Comparison of ENCODE assay signal across 18 cellular contexts in the genomic region with DNA sequence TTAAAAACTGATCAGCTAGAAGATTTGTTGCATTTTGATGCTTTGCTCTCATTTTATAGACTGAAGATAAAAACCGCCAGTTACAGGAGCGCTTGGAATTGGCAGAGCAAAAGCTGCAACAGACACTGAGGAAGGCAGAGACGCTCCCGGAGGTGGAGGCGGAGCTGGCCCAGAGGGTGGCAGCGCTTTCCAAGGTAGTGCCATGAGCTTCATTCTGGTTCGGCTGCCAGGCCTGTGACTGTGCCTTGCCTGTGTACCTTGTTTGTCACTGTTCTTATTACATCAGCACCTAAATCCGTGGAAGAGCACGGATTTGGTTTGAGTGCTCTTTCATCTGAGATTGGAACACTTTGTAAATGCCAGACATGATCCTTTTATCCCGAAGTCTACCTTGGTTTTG.
DNase-seq lines count a peak whose midpoint lies in the region; ATAC-seq and TF ChIP-seq lines count a peak whose summit lies in the region.
"Had no signal": no experiment of that assay in that cellular context is flagged by ENCODE, and none has a peak within 500 bp of the region (broad histone marks: within the 10 kb centered on the region; RNA-seq: fewer than 3 reads in every experiment).

No MANE protein-coding gene starts in this region.

- 78 to 89% (median 79%) methylated on average over 10 of the region's 10 CpGs for WGBS in psoas muscle, 3 donors

- H3K27ac ChIP-seq in psoas muscle: no peak overlapping the region
- H3K27ac ChIP-seq: 22Rv1 had no signal

- H3K36me3 ChIP-seq in psoas muscle (ENCODE audit: insufficient read depth in 1 of 2, low read depth in 1 of 2): peaks cover 9 to 99% of the 10 kb centered on the region in 2 donors

- H3K27me3 ChIP-seq in psoas muscle (ENCODE audit: insufficient read depth in 3 of 3, low read length in 2 of 3): no peaks in the 10 kb centered on the region
- H3K27me3 ChIP-seq: BE2C had no signal

- no peak overlapping the region for H3K4me3 ChIP-seq in psoas muscle
- H3K4me3 ChIP-seq: HAP-1 had no signal

- H3K4me1 ChIP-seq in psoas muscle: no peaks in the 10 kb centered on the region
- H3K4me1 ChIP-seq: BE2C, HAP-1 had no signal

- ATAC-seq in Right ventricle myocardium inferior (peak; percentile 80), psoas muscle (peak; percentile 43 to 77 (median 53)), GM19463 (IDR thresholded peaks at IDR 0.05; ENCODE audit: unreplicated experiment) (no peak)
- ATAC-seq: PC-3 had no signal

- DNase-seq in Right ventricle myocardium inferior (ENCODE audit: missing footprints): no peak
- DNase-seq in cardiac septum (ENCODE audit: low spot score): no peak
- DNase-seq in cerebellar nuclear complex (lab: John Stamatoyannopoulos, UW): peak; percentile 26 to 80
- DNase-seq in medulla oblongata (ENCODE audit: extremely low spot score): peak; percentile 47
- DNase-seq in psoas muscle: no peak
- DNase-seq in NCI-H187 treated with DMSO at 0.1 percent for 48 hours (lab: John Stamatoyannopoulos, UW): no peak
- no peak for DNase-seq in cortex of kidney (lab: John Stamatoyannopoulos, UW)
- DNase-seq: BE2C; CD4-positive, alpha-beta T cell; DMS53; NCI-H1436; NCI-H2081; NCI-H510A; NCI-H774; PC-3 had no signal

- intact Hi-C loops in Right ventricle myocardium inferior (cut with DNase I): loop anchor here (5.0 kb wide), 1 partner anchor 65 kb away; the partner anchor contains the start of gene CTTN
- intact Hi-C loops in cardiac septum (cut with DNase I): no loop called here
- intact Hi-C loops in psoas muscle (cut with DNase I): no loop called here

- no peaks in the 10 kb centered on the region for H3K9me3 ChIP-seq in psoas muscle
- H3K9me3 ChIP-seq: BE2C, HAP-1 had no signal

- no peak for TF ChIP-seq CTCF in psoas muscle (IDR thresholded peaks at IDR 0.05)

Comparison
In these comparisons a context has a peak if more than half of its experiments do, and no peak if none do; other contexts are left out.
1. DNase-seq: peak in cerebellar nuclear complex (2 of 2) and medulla oblongata (single experiment); none in Right ventricle myocardium inferior (single experiment), cardiac septum (single experiment), psoas muscle (0 of 2), NCI-H187 treated with DMSO at 0.1 percent for 48 hours (single experiment) and cortex of kidney (single experiment).